8 cellular contexts compared by ENCODE assay signal in genomic region chr11:114400974-114401223, GRCh38. TPM values are rescaled to one million over a fixed set of nuclear protein-coding genes. Genes with fewer than 3 reads are reported as not detected.
A peak's percentile ranks its signal among the peaks of the same experiment; 100 is the strongest.
DNase-seq lines count a peak whose midpoint lies in the region; ATAC-seq and TF ChIP-seq lines count a peak whose summit lies in the region.

No MANE protein-coding gene starts in this region.

- H3K9me3 Mint-ChIP-seq in H9 = no peaks in the 10 kb centered on the region
- H3K9me3 Mint-ChIP-seq in activated CD4-positive, alpha-beta memory T cell treated with anti-CD3 and anti-CD28 coated beads, Interleukin-2, amount 10 ng/mL, durations not matched to agents 7 days and 5 days = no peaks in the 10 kb centered on the region

- H3K9ac ChIP-seq in H9 (ENCODE audit: extremely low read depth, insufficient read length, low read length) = peak overlapping the region; percentile 97

- peaks cover 41% of the 10 kb centered on the region in 2 experiments for H3K4me1 Mint-ChIP-seq in H9
- H3K4me1 Mint-ChIP-seq in activated CD4-positive, alpha-beta memory T cell treated with anti-CD3 and anti-CD28 coated beads, Interleukin-2, amount 10 ng/mL, durations not matched to agents 7 days and 5 days = peaks cover 47% of the 10 kb centered on the region

- no peaks in the 10 kb centered on the region for H3K36me3 ChIP-seq in hepatocyte (replicated peaks; ENCODE audit: insufficient read depth, low read depth)

- no peak overlapping the region for H2BK120ac ChIP-seq in H9 (ENCODE audit: low read depth, low read length, poor library complexity, severe bottlenecking)

- H3K27ac Mint-ChIP-seq in H9 = peak overlapping the region; percentile 98 to 100 (median 100)
- H3K27ac Mint-ChIP-seq in activated CD4-positive, alpha-beta memory T cell treated with anti-CD3 and anti-CD28 coated beads, Interleukin-2, amount 10 ng/mL, durations not matched to agents 7 days and 5 days = peak overlapping the region; percentile 97

- H2BK15ac ChIP-seq in H9 (ENCODE audit: low read depth, low read length) = no peak overlapping the region

- peak overlapping the region; percentile 84 for H3K4me2 ChIP-seq in H9 (ENCODE audit: insufficient read depth, insufficient read length, low read length)
- peak overlapping the region; percentile 76 for H3K4me2 ChIP-seq in hepatocyte

- no peak overlapping the region for H2AK5ac ChIP-seq in H9 (ENCODE audit: insufficient read length, low read length)

- H4K5ac ChIP-seq in H9 (ENCODE audit: insufficient read length, low read depth, low read length) = no peak overlapping the region

- H3K9me2 ChIP-seq in hepatocyte (replicated peaks; ENCODE audit: insufficient read depth) = no peaks in the 10 kb centered on the region

- H3K14ac ChIP-seq in H9 (ENCODE audit: insufficient read depth, low read length) = peak overlapping the region; percentile 37

- H3K27ac ChIP-seq in H9 (ENCODE audit: insufficient read length, low read depth, low read length) (peak overlapping the region; percentile 92), hepatocyte (peak overlapping the region; percentile 99), skin epidermis (peak overlapping the region; percentile 85 to 99 (median 99))

- H3K9me3 ChIP-seq in H9 (ENCODE audit: control insufficient read depth, low read depth, low read length) (no peaks in the 10 kb centered on the region), hepatocyte (ENCODE audit: low read depth) (no peaks in the 10 kb centered on the region)

- CTCF ChIA-PET in activated CD4-positive, alpha-beta memory T cell treated with anti-CD3 and anti-CD28 coated beads, Interleukin-2, amount 10 ng/mL, durations not matched to agents 7 days and 5 days (lab: Charles Lee) = interaction anchor here (1.0 kb wide), 2 partner anchors 27 to 38 kb away, joined by 3 read pairs; partner anchors contain the start of gene REXO2

- ATAC-seq in HG02938 (IDR thresholded peaks at IDR 0.05; ENCODE audit: unreplicated experiment) = no peak

- H3K4me1 ChIP-seq in H9 (ENCODE audit: insufficient read depth, low read length) = no peaks in the 10 kb centered on the region
- H3K4me1 ChIP-seq in hepatocyte (ENCODE audit: insufficient read depth) = peaks cover 15% of the 10 kb centered on the region

- no CpG with 5 or more reads among the region's 3 CpGs for WGBS in H9 (ENCODE audit: extremely low coverage, insufficient read length, low lambda C conversion rate)
- 4% methylated on average over 3 of the region's 3 CpGs for WGBS in hepatocyte (ENCODE audit: low lambda C conversion rate, missing lambda C conversion rate)

- POLR2A ChIA-PET in activated CD4-positive, alpha-beta memory T cell treated with anti-CD3 and anti-CD28 coated beads, Interleukin-2, amount 10 ng/mL, durations not matched to agents 7 days and 5 days (lab: Charles Lee) = interaction anchor here (0.6 to 2.0 kb wide), 6 partner anchors 10 to 217 kb away, joined by 3 to 31 read pairs (median 4); partner anchors contain the start of gene REXO2

- DNase-seq in H9 = no peak
- no peak for DNase-seq in activated CD4-positive, alpha-beta memory T cell treated with anti-CD3 and anti-CD28 coated beads, Interleukin-2, amount 10 ng/mL, durations not matched to agents 7 days and 5 days
- no peak for DNase-seq in hepatocyte (ENCODE audit: low spot score)
- DNase-seq in NCI-H1105 treated with DMSO at 0.1 percent for 48 hours (lab: John Stamatoyannopoulos, UW) = no peak
- no peak for DNase-seq in NCI-H1417 (lab: John Stamatoyannopoulos, UW)
- no peak for DNase-seq in activated CD8-positive, alpha-beta memory T cell treated with anti-CD3 and anti-CD28 coated beads, Interleukin-2, amount 50 U/mL, for 4 hours

- H3K79me1 ChIP-seq in H9 (ENCODE audit: insufficient read depth, low read depth, low read length, poor library complexity, severe bottlenecking) = peaks cover 3% of the 10 kb centered on the region

- H3T11ph ChIP-seq in H9 (ENCODE audit: low read length) = no peak overlapping the region

- TF ChIP-seq CTCF in H9 (conservative IDR thresholded peaks at IDR 0.05) (no peak), hepatocyte (IDR thresholded peaks at IDR 0.05; ENCODE audit: poor library complexity) (no peak)

- H3K4me3 Mint-ChIP-seq in H9 = peak overlapping the region; percentile 94 to 98
- peak overlapping the region; percentile 95 for H3K4me3 Mint-ChIP-seq in activated CD4-positive, alpha-beta memory T cell treated with anti-CD3 and anti-CD28 coated beads, Interleukin-2, amount 10 ng/mL, durations not matched to agents 7 days and 5 days

- H3K79me2 ChIP-seq in H9 (ENCODE audit: insufficient read depth, low read length) = peaks cover 16% of the 10 kb centered on the region; the same call in 1 of the 2 replicates
- H3K79me2 ChIP-seq in hepatocyte = peaks cover 65% of the 10 kb centered on the region

- H3K23ac ChIP-seq in H9 (ENCODE audit: insufficient read length, low read depth, low read length) = no peak overlapping the region

- H3K4me3 ChIP-seq in hepatocyte (peak overlapping the region; percentile 68), skin epidermis (peak overlapping the region; percentile 61 to 94 (median 77))

- H2AFZ ChIP-seq in H9 (ENCODE audit: low read length) = no peak overlapping the region
- peak overlapping the region; percentile 47 for H2AFZ ChIP-seq in hepatocyte

- no peak overlapping the region for H2BK20ac ChIP-seq in H9 (ENCODE audit: low read depth, low read length, poor library complexity, severe bottlenecking)

- H3K56ac ChIP-seq in H9 (ENCODE audit: insufficient read length, low read depth, low read length) = no peak overlapping the region

- no peaks in the 10 kb centered on the region for H3K27me3 ChIP-seq in H9 (ENCODE audit: insufficient read depth, low read length)
- H3K27me3 ChIP-seq in hepatocyte = no peaks in the 10 kb centered on the region

- no peak overlapping the region for H3K4ac ChIP-seq in H9 (ENCODE audit: low read depth, low read length)

- H4K20me1 ChIP-seq in H9 (ENCODE audit: control insufficient read depth, insufficient read depth, insufficient read length) (no peaks in the 10 kb centered on the region), hepatocyte (ENCODE audit: insufficient read depth, poor library complexity, severe bottlenecking) (peaks cover 24% of the 10 kb centered on the region)

- H3K36me3 Mint-ChIP-seq in H9 (ENCODE audit: insufficient read depth in 1 of 3, low read depth in 3 of 3) = peaks cover 12 to 32% (median 28%) of the 10 kb centered on the region in 3 experiments; a peak in 6 of 7 replicates
- H3K36me3 Mint-ChIP-seq in activated CD4-positive, alpha-beta memory T cell treated with anti-CD3 and anti-CD28 coated beads, Interleukin-2, amount 10 ng/mL, durations not matched to agents 7 days and 5 days (ENCODE audit: low read depth) = peaks cover 54% of the 10 kb centered on the region

- H3K27me3 Mint-ChIP-seq in H9 (ENCODE audit: low read depth) = no peaks in the 10 kb centered on the region
- H3K27me3 Mint-ChIP-seq in activated CD4-positive, alpha-beta memory T cell treated with anti-CD3 and anti-CD28 coated beads, Interleukin-2, amount 10 ng/mL, durations not matched to agents 7 days and 5 days = no peaks in the 10 kb centered on the region

- peak overlapping the region; percentile 20 for H3K18ac ChIP-seq in H9 (ENCODE audit: insufficient read length, low read depth, low read length)

- no peak overlapping the region for H2BK12ac ChIP-seq in H9 (ENCODE audit: insufficient read length, low read depth, low read length)

- peaks cover 4% of the 10 kb centered on the region for H3K23me2 ChIP-seq in H9 (ENCODE audit: insufficient read length, low read depth, low read length, poor library complexity, severe bottlenecking)

- H4K8ac ChIP-seq in H9 (replicated peaks; ENCODE audit: insufficient read length, low read depth, low read length) = no peak overlapping the region

- H4K91ac ChIP-seq in H9 (ENCODE audit: insufficient read length, low read depth, low read length) = no peak overlapping the region

- H2BK5ac ChIP-seq in H9 (ENCODE audit: insufficient read length, low read length) = no peak overlapping the region

RNA-seq across cellular contexts. Expression of gene RBM7, which starts 0.4 kb away (rescaled TPM):
- total RNA-seq in H9 (2021) = 55.5 and 56.4 TPM in 2 replicates
- total RNA-seq in activated CD4-positive, alpha-beta memory T cell treated with anti-CD3 and anti-CD28 coated beads, Interleukin-2, amount 10 ng/mL, durations not matched to agents 7 days and 5 days = 10 to 100 TPM; 36.5 to 46.3 TPM
- total RNA-seq in hepatocyte = 49.2 and 53.8 TPM in 2 replicates
- 36.2 and 38.2 TPM in 2 replicates for polyA plus RNA-seq in hepatocyte

RNA-seq across cellular contexts. Expression of gene C11orf71, which starts 0.6 kb away (rescaled TPM):
- total RNA-seq in H9 (2021) (3.5 and 5.3 TPM in 2 replicates), hepatocyte (8.1 and 9.4 TPM in 2 replicates)
- 1 to 10 TPM; 7.3 to 7.6 TPM for total RNA-seq in activated CD4-positive, alpha-beta memory T cell treated with anti-CD3 and anti-CD28 coated beads, Interleukin-2, amount 10 ng/mL, durations not matched to agents 7 days and 5 days
- 6.4 and 10.2 TPM in 2 replicates for polyA plus RNA-seq in hepatocyte

RNA-seq across cellular contexts. Expression of gene REXO2, which starts 38.4 kb away (rescaled TPM):
- total RNA-seq in H9 (2021) = 88.8 and 92.8 TPM in 2 replicates
- 10 to 100 TPM; 82.1 to 83.4 TPM for total RNA-seq in activated CD4-positive, alpha-beta memory T cell treated with anti-CD3 and anti-CD28 coated beads, Interleukin-2, amount 10 ng/mL, durations not matched to agents 7 days and 5 days
- total RNA-seq in hepatocyte = 84.4 and 124 TPM in 2 replicates
- polyA plus RNA-seq in hepatocyte = 160 and 187 TPM in 2 replicates
